ENCODE assay signal across 28 cellular contexts in genomic region chr9:136682710-136683109, GRCh38.
"Had no signal": no experiment of that assay in that cellular context is flagged by ENCODE, and none has a peak within 500 bp of the region (broad histone marks: within the 10 kb centered on the region; RNA-seq: fewer than 3 reads in every experiment).

No MANE protein-coding gene starts in this region.

- H3K27ac ChIP-seq: colonic mucosa, esophagus muscularis mucosa, foreskin keratinocyte, gastroesophageal sphincter, heart left ventricle, hepatocyte, left ventricle myocardium inferior, lower lobe of right lung, pancreas, thoracic aorta, tibial nerve had no signal

- H3K27me3 Mint-ChIP-seq: dendritic cell treated with granulocyte-macrophage colony-stimulating factor and Interleukin-4, amounts not matched to agents 40 ng/mL and 50 ng/mL, for 4 days had no signal

- H3K9me3 Mint-ChIP-seq: dendritic cell treated with granulocyte-macrophage colony-stimulating factor and Interleukin-4, amounts not matched to agents 40 ng/mL and 50 ng/mL, for 4 days; natural killer cell; stimulated activated effector memory CD8-positive, alpha-beta T cell treated with anti-CD3 and anti-CD28 coated beads, Interleukin-12 subunit alpha, Interleukin-12 subunit beta, amount 100 ng/mL, for 72 hours had no signal

- H3K4me3 Mint-ChIP-seq: dendritic cell treated with granulocyte-macrophage colony-stimulating factor and Interleukin-4, amounts not matched to agents 40 ng/mL and 50 ng/mL, for 4 days; natural killer cell; stimulated activated effector memory CD8-positive, alpha-beta T cell treated with anti-CD3 and anti-CD28 coated beads, Interleukin-12 subunit alpha, Interleukin-12 subunit beta, amount 100 ng/mL, for 72 hours had no signal

- H2AFZ ChIP-seq: hepatocyte had no signal

- FAIRE-seq: endothelial cell of umbilical vein, pancreas, small intestine, urothelium cell line had no signal

- H3K27ac Mint-ChIP-seq: dendritic cell treated with granulocyte-macrophage colony-stimulating factor and Interleukin-4, amounts not matched to agents 40 ng/mL and 50 ng/mL, for 4 days; natural killer cell; stimulated activated effector memory CD8-positive, alpha-beta T cell treated with anti-CD3 and anti-CD28 coated beads, Interleukin-12 subunit alpha, Interleukin-12 subunit beta, amount 100 ng/mL, for 72 hours had no signal

- H3K27me3 ChIP-seq: colonic mucosa, esophagus muscularis mucosa, gastroesophageal sphincter, heart left ventricle, hepatocyte, neutrophil, pancreas, right lobe of liver, tibial nerve, upper lobe of left lung had no signal

- H3K9me3 ChIP-seq: colonic mucosa, esophagus muscularis mucosa, gastroesophageal sphincter, heart left ventricle, left ventricle myocardium inferior, lower lobe of right lung, neutrophil, pancreas, right lobe of liver, thoracic aorta, tibial nerve, upper lobe of left lung had no signal

- H3K36me3 ChIP-seq: colonic mucosa, left ventricle myocardium inferior, lower lobe of right lung, neutrophil, pancreas, right lobe of liver, thoracic aorta, tibial nerve had no signal

- H3K4me3 ChIP-seq: colonic mucosa, esophagus muscularis mucosa, gastroesophageal sphincter, heart left ventricle, hepatocyte, left ventricle myocardium inferior, lower lobe of right lung, pancreas, thoracic aorta, tibial nerve, upper lobe of left lung had no signal

- H3K36me3 Mint-ChIP-seq: natural killer cell; stimulated activated effector memory CD8-positive, alpha-beta T cell treated with anti-CD3 and anti-CD28 coated beads, Interleukin-12 subunit alpha, Interleukin-12 subunit beta, amount 100 ng/mL, for 72 hours had no signal

- H3K4me2 ChIP-seq: hepatocyte had no signal

- H3K4me1 ChIP-seq: foreskin keratinocyte had no signal

- DNase-seq: colonic mucosa; effector memory CD4-positive, alpha-beta T cell; foreskin keratinocyte; heart left ventricle; islet precursor cell; kidney glomerular epithelial cell; left colon; left ventricle myocardium inferior; lower lobe of right lung; natural killer cell; retina; small intestine; stimulated activated CD4-positive, alpha-beta T cell treated with anti-CD3 and anti-CD28 coated beads, Interleukin-2, amount 100 ng/mL, for 24 hours; stimulated activated CD4-positive, alpha-beta T cell treated with anti-CD3 and anti-CD28 coated beads, Interleukin-4, amount 100 ng/mL, for 24 hours; stimulated activated naive CD4-positive, alpha-beta T cell treated with Interleukin-2 at 50 U/mL for 16 hours had no signal

- H3K4me1 Mint-ChIP-seq: stimulated activated effector memory CD8-positive, alpha-beta T cell treated with anti-CD3 and anti-CD28 coated beads, Interleukin-12 subunit alpha, Interleukin-12 subunit beta, amount 100 ng/mL, for 72 hours had no signal
